23 cellular contexts compared by ENCODE assay signal in the genomic region with DNA sequence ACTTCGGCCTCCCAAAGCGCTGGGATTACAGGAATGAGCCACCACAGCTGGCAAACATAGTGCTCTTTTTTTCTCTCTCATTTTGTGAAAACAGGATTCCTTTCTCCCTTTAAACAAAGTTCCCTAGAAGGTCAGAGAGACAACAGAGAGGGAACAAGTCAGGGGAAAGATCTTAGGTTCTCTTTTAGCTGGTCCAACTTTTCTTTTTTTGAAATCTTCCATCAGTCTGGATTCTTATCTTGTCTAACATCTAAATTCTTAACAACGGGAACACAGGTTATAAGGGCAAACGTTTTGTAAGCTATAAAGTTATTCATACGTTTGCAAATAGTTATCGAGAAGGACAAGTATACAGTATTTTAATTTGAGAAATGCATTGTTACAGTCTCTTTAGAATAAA.
DNase-seq lines count a peak whose midpoint lies in the region; TF ChIP-seq lines count a peak whose summit lies in the region.
"Had no signal": no experiment of that assay in that cellular context is flagged by ENCODE, and none has a peak within 500 bp of the region (broad histone marks: within the 10 kb centered on the region; RNA-seq: fewer than 3 reads in every experiment).

No MANE protein-coding gene starts in this region.

- H3K9me3 ChIP-seq in trophoblast cell (ENCODE audit: insufficient read depth, low read depth, low read length) = no peaks in the 10 kb centered on the region
- H3K9me3 ChIP-seq in hepatocyte (ENCODE audit: low read depth) = no peaks in the 10 kb centered on the region
- H3K9me3 ChIP-seq: BE2C, BLaER1 had no signal

- H3K79me1 ChIP-seq in trophoblast cell (ENCODE audit: low read length) = no peaks in the 10 kb centered on the region

- H3K27ac ChIP-seq in trophoblast cell (ENCODE audit: low read depth, low read length) (no peak overlapping the region), substantia nigra (ENCODE audit: low read depth, low read length, poor library complexity, severe bottlenecking) (peak overlapping the region; percentile 18), hepatocyte (no peak overlapping the region)
- H3K27ac ChIP-seq: BLaER1 had no signal

- no peaks in the 10 kb centered on the region for H4K20me1 ChIP-seq in hepatocyte (ENCODE audit: insufficient read depth, poor library complexity, severe bottlenecking)
- H4K20me1 ChIP-seq: BLaER1 had no signal

- H3K79me2 ChIP-seq in trophoblast cell (ENCODE audit: control insufficient read depth, insufficient read depth, low read length, poor library complexity) (no peaks in the 10 kb centered on the region), hepatocyte (no peaks in the 10 kb centered on the region)

- H3K18ac ChIP-seq in trophoblast cell (ENCODE audit: low read length) = no peak overlapping the region

- TF ChIP-seq CTCF in nephron progenitor cell (IDR thresholded peaks at IDR 0.05) = no peak
- no peak for TF ChIP-seq CTCF in hepatocyte (IDR thresholded peaks at IDR 0.05; ENCODE audit: poor library complexity)

- H3K4me3 Mint-ChIP-seq in nephron progenitor cell = no peak overlapping the region
- H3K4me3 Mint-ChIP-seq: CD14-positive monocyte; CD4-positive, alpha-beta memory T cell; CD4-positive, CD25-positive, alpha-beta regulatory T cell; CD8-positive, alpha-beta memory T cell had no signal

- H3K27ac Mint-ChIP-seq in nephron progenitor cell = peak overlapping the region; percentile 17
- H3K27ac Mint-ChIP-seq: CD4-positive, alpha-beta memory T cell had no signal

- peaks cover 73% of the 10 kb centered on the region for H3K4me1 Mint-ChIP-seq in nephron progenitor cell
- H3K4me1 Mint-ChIP-seq: CD4-positive, alpha-beta memory T cell had no signal

- H2BK120ac ChIP-seq in trophoblast cell (ENCODE audit: insufficient read depth, low read length, poor library complexity) = no peak overlapping the region

- H4K12ac ChIP-seq in trophoblast cell (ENCODE audit: low read depth, low read length) = no peak overlapping the region

- no CpG with 5 or more reads among the region's 6 CpGs for WGBS in trophoblast cell (ENCODE audit: extremely low coverage, insufficient coverage, insufficient read length)
- WGBS in hepatocyte (ENCODE audit: low lambda C conversion rate, missing lambda C conversion rate) = 83% methylated on average over 6 of the region's 6 CpGs

- no peaks in the 10 kb centered on the region for H3K4me1 ChIP-seq in trophoblast cell (ENCODE audit: control insufficient read depth in 1 of 2, insufficient read depth in 2 of 2, low read length in 2 of 2)
- H3K4me1 ChIP-seq in hepatocyte (ENCODE audit: insufficient read depth) = no peaks in the 10 kb centered on the region

- no peak overlapping the region for H3K4me2 ChIP-seq in trophoblast cell (ENCODE audit: low read length)
- H3K4me2 ChIP-seq in hepatocyte = no peak overlapping the region
- H3K4me2 ChIP-seq: BLaER1 had no signal

- H3K9me2 ChIP-seq in hepatocyte (replicated peaks; ENCODE audit: insufficient read depth) = no peaks in the 10 kb centered on the region

- no peak for DNase-seq in nephron progenitor cell
- peak; percentile 35 to 91 for DNase-seq in trophoblast cell
- DNase-seq in substantia nigra (lab: John Stamatoyannopoulos, UW) = no peak
- no peak for DNase-seq in hepatocyte (ENCODE audit: low spot score)
- no peak for DNase-seq in stimulated activated CD4-positive, alpha-beta T cell treated with anti-CD3 and anti-CD28 coated beads, Interleukin-2, amount 100 ng/mL, for 48 hours
- DNase-seq: 8988T; ACHN; BE2C; C1 segment of cervical spinal cord; CD4-positive, alpha-beta memory T cell; CD4-positive, CD25-positive, alpha-beta regulatory T cell; CD8-positive, alpha-beta memory T cell; COR-L47; DMS 273 treated with DMSO at 0.1 percent for 48 hours; DMS153; DMS53; DMS79; DND-41; EL; GDM1 had no signal

- no peaks in the 10 kb centered on the region for H3K9me3 Mint-ChIP-seq in nephron progenitor cell
- H3K9me3 Mint-ChIP-seq: CD14-positive monocyte; CD4-positive, CD25-positive, alpha-beta regulatory T cell; CD8-positive, alpha-beta memory T cell had no signal

- H3K23ac ChIP-seq in trophoblast cell (ENCODE audit: low read length) = no peak overlapping the region

- H3K27me3 ChIP-seq in trophoblast cell (ENCODE audit: insufficient read depth, low read length) (no peaks in the 10 kb centered on the region), hepatocyte (no peaks in the 10 kb centered on the region)
- H3K27me3 ChIP-seq: BE2C, BLaER1 had no signal

- H2AFZ ChIP-seq in trophoblast cell (ENCODE audit: insufficient read depth, low read length, poor library complexity) (no peak overlapping the region), hepatocyte (no peak overlapping the region)

- no peak overlapping the region for H3K4ac ChIP-seq in trophoblast cell (ENCODE audit: low read depth, low read length)

- no peak overlapping the region for H2BK12ac ChIP-seq in trophoblast cell (ENCODE audit: low read length)

- H3K14ac ChIP-seq in trophoblast cell (ENCODE audit: low read length) = no peak overlapping the region

- peaks cover 3 to 5% of the 10 kb centered on the region in 2 experiments for H3K36me3 ChIP-seq in trophoblast cell (ENCODE audit: control insufficient read depth in 1 of 2, insufficient read depth in 2 of 2, low read length in 2 of 2)
- no peaks in the 10 kb centered on the region for H3K36me3 ChIP-seq in hepatocyte (replicated peaks; ENCODE audit: insufficient read depth, low read depth)
- H3K36me3 ChIP-seq: BE2C had no signal

- H3K36me3 Mint-ChIP-seq in nephron progenitor cell (ENCODE audit: low read depth) = peaks cover 27% of the 10 kb centered on the region

- no peak overlapping the region for H2AK5ac ChIP-seq in trophoblast cell (ENCODE audit: low read length)

- no peak overlapping the region for H2BK5ac ChIP-seq in trophoblast cell (ENCODE audit: low read depth, low read length, poor library complexity)

- H3K4me3 ChIP-seq in trophoblast cell (ENCODE audit: low read depth, low read length) = no peak overlapping the region
- H3K4me3 ChIP-seq in hepatocyte = no peak overlapping the region
- H3K4me3 ChIP-seq: BLaER1, GM12878 had no signal

- H3K9ac ChIP-seq in trophoblast cell (ENCODE audit: low read length) = no peak overlapping the region
- H3K9ac ChIP-seq: BLaER1 had no signal

- H4K8ac ChIP-seq in trophoblast cell (ENCODE audit: low read depth, low read length) = no peak overlapping the region

- H4K91ac ChIP-seq in trophoblast cell (ENCODE audit: low read depth, low read length) = no peak overlapping the region

- H3K27me3 Mint-ChIP-seq in nephron progenitor cell (ENCODE audit: low read depth, poor library complexity) = peaks cover 10% of the 10 kb centered on the region
- H3K27me3 Mint-ChIP-seq: CD4-positive, alpha-beta memory T cell; CD4-positive, CD25-positive, alpha-beta regulatory T cell; CD8-positive, alpha-beta memory T cell had no signal

Comparison
In these comparisons a context has a peak if more than half of its experiments do, and no peak if none do; other contexts are left out.
1. DNase-seq: peak in trophoblast cell (2 of 2); none in nephron progenitor cell (single experiment), substantia nigra (0 of 49), hepatocyte (single experiment) and stimulated activated CD4-positive, alpha-beta T cell treated with anti-CD3 and anti-CD28 coated beads, Interleukin-2, amount 100 ng/mL, for 48 hours (0 of 2).